ENCODE assay signal across 10 cellular contexts in genomic region chrX:30513284-30513683, GRCh38.
DNase-seq lines count a peak whose midpoint lies in the region; ATAC-seq and TF ChIP-seq lines count a peak whose summit lies in the region.
"Had no signal": no experiment of that assay in that cellular context is flagged by ENCODE, and none has a peak within 500 bp of the region (broad histone marks: within the 10 kb centered on the region; RNA-seq: fewer than 3 reads in every experiment).

No MANE protein-coding gene starts in this region.

- intact Hi-C loops in right cardiac atrium (cut with DNase I): no loop called here

- peaks cover 0 to 12% (median 4%) of the 10 kb centered on the region in 11 experiments; a peak in 3 of 22 replicates for H3K36me3 ChIP-seq in BLaER1 treated with 17β-estradiol and CSF1 and Interleukin-3, amounts not matched to agents 10 nM and 100 nM
- H3K36me3 ChIP-seq: esophagus squamous epithelium had no signal

- no peaks in the 10 kb centered on the region for H3K36me3 Mint-ChIP-seq in glutamatergic neuron (ENCODE audit: unreplicated experiment)

- no peaks in the 10 kb centered on the region for H4K20me1 ChIP-seq in BLaER1 treated with 17β-estradiol and CSF1 and Interleukin-3, amounts not matched to agents 10 nM and 100 nM

- peak overlapping the region in 7 of 11 experiments; percentile 31 to 74 (median 56); a peak in 11 of 22 replicates for H3K4me2 ChIP-seq in BLaER1 treated with 17β-estradiol and CSF1 and Interleukin-3, amounts not matched to agents 10 nM and 100 nM

- H3K9ac ChIP-seq in BLaER1 treated with 17β-estradiol and CSF1 and Interleukin-3, amounts not matched to agents 10 nM and 100 nM: no peak overlapping the region

- DNase-seq in RPMI7951 (ENCODE audit: low read depth): peak; percentile 4
- DNase-seq in glutamatergic neuron: no peak
- no peak for DNase-seq in NCI-H2196 (lab: John Stamatoyannopoulos, UW; ENCODE audit: unreplicated experiment)
- DNase-seq in stimulated activated CD4-positive, alpha-beta T cell treated with anti-CD3 and anti-CD28 coated beads, Interleukin-12 subunit alpha, Interleukin-12 subunit beta, amount 100 ng/mL, for 4 hours: no peak
- no peak for DNase-seq in NCI-H2081 (lab: John Stamatoyannopoulos, UW)
- no peak for DNase-seq in right cardiac atrium
- DNase-seq: activated CD4-positive, alpha-beta T cell treated with anti-CD3 and anti-CD28 coated beads, Interleukin-2, amount 50 U/mL, for 4 hours; esophagus squamous epithelium had no signal

- peaks cover 0 to 29% (median 16%) of the 10 kb centered on the region in 10 experiments; a peak in 14 of 20 replicates for H3K4me1 ChIP-seq in BLaER1 treated with 17β-estradiol and CSF1 and Interleukin-3, amounts not matched to agents 10 nM and 100 nM
- H3K4me1 ChIP-seq in right cardiac atrium (ENCODE audit: control insufficient read depth, insufficient read depth, low read length): no peaks in the 10 kb centered on the region
- H3K4me1 ChIP-seq: esophagus squamous epithelium had no signal

- no peak overlapping the region for H3K27ac Mint-ChIP-seq in glutamatergic neuron (ENCODE audit: unreplicated experiment)

- H3K4me3 ChIP-seq in BLaER1 treated with 17β-estradiol and CSF1 and Interleukin-3, amounts not matched to agents 10 nM and 100 nM: no peak overlapping the region
- no peak overlapping the region for H3K4me3 ChIP-seq in right cardiac atrium (ENCODE audit: low read length)
- H3K4me3 ChIP-seq: esophagus squamous epithelium had no signal

- WGBS in right cardiac atrium: 61% methylated on average over 3 of the region's 3 CpGs

- H3K27me3 ChIP-seq in BLaER1 treated with 17β-estradiol and CSF1 and Interleukin-3, amounts not matched to agents 10 nM and 100 nM: no peaks in the 10 kb centered on the region
- no peaks in the 10 kb centered on the region for H3K27me3 ChIP-seq in right cardiac atrium (ENCODE audit: control insufficient read depth, insufficient read depth)
- H3K27me3 ChIP-seq: esophagus squamous epithelium had no signal

- H3K9me3 ChIP-seq in BLaER1 treated with 17β-estradiol and CSF1 and Interleukin-3, amounts not matched to agents 10 nM and 100 nM (replicated peaks in 1 of 11): peaks cover 4 to 23% (median 10%) of the 10 kb centered on the region in 11 experiments; a peak in 13 of 22 replicates
- H3K9me3 ChIP-seq in right cardiac atrium (ENCODE audit: control insufficient read depth, low read length): no peaks in the 10 kb centered on the region
- H3K9me3 ChIP-seq: esophagus squamous epithelium had no signal

- peaks cover 1% of the 10 kb centered on the region for H3K9me3 Mint-ChIP-seq in glutamatergic neuron (ENCODE audit: unreplicated experiment)

- H3K27me3 Mint-ChIP-seq in glutamatergic neuron (ENCODE audit: unreplicated experiment): no peaks in the 10 kb centered on the region

- peak; percentile 70 for TF ChIP-seq CTCF in glutamatergic neuron (IDR thresholded peaks at IDR 0.05; ENCODE audit: partially characterized antibody, unreplicated experiment)

- peak; percentile 63 for ATAC-seq in GM19467 (IDR thresholded peaks at IDR 0.05; ENCODE audit: unreplicated experiment)
- no peak for ATAC-seq in right cardiac atrium

- H3K4me3 Mint-ChIP-seq in glutamatergic neuron (ENCODE audit: unreplicated experiment): no peak overlapping the region

- no peaks in the 10 kb centered on the region for H3K4me1 Mint-ChIP-seq in glutamatergic neuron (ENCODE audit: low read depth, unreplicated experiment)

- H3K27ac ChIP-seq in BLaER1 treated with 17β-estradiol and CSF1 and Interleukin-3, amounts not matched to agents 10 nM and 100 nM: no peak overlapping the region
- no peak overlapping the region for H3K27ac ChIP-seq in right cardiac atrium (ENCODE audit: low read length)
- H3K27ac ChIP-seq: esophagus squamous epithelium had no signal
